Comparison of ENCODE assay signal across 9 cellular contexts in genomic region chr17:31116167-31116566, GRCh38.
"Had no signal": no experiment of that assay in that cellular context is flagged by ENCODE, and none has a peak within 500 bp of the region (broad histone marks: within the 10 kb centered on the region; RNA-seq: fewer than 3 reads in every experiment).

No MANE protein-coding gene starts in this region.

- H3K36me3 ChIP-seq: HAP-1 had no signal

- DNase-seq: GOT3, H7, HFFc6, Kasumi-1, KBM-7 had no signal

- H3K4me3 ChIP-seq: HAP-1 had no signal

- H3K9me3 Mint-ChIP-seq: HFFc6 had no signal

- H3K9me3 ChIP-seq: HAP-1 had no signal

- ATAC-seq: HCT116 had no signal

- H3K9ac ChIP-seq: KMS-11 had no signal

- H3K27ac Mint-ChIP-seq: HFFc6 had no signal

- H3K27ac ChIP-seq: KMS-11 had no signal

- H3K4me3 Mint-ChIP-seq: HFFc6 had no signal

- FAIRE-seq: HTR-8/SVneo had no signal

- H3K4me2 ChIP-seq: KMS-11 had no signal
